13 cellular contexts compared by ENCODE assay signal in genomic region chr1:9385801-9386573, GRCh38.
A peak's percentile ranks its signal among the peaks of the same experiment; 100 is the strongest.
DNase-seq lines count a peak whose midpoint lies in the region; ATAC-seq, FAIRE-seq and TF ChIP-seq lines count a peak whose summit lies in the region.
"Had no signal": no experiment of that assay in that cellular context is flagged by ENCODE, and none has a peak within 500 bp of the region (broad histone marks: within the 10 kb centered on the region; RNA-seq: fewer than 3 reads in every experiment).

No MANE protein-coding gene starts in this region.

- peak; percentile 63 for DNase-seq in GM12891 (ENCODE audit: insufficient read length, low spot score)
- no peak for DNase-seq in H1 (ENCODE audit: low read depth in 1 of 2, low spot score in 2 of 2)
- no peak for DNase-seq in SKM-1 (lab: John Stamatoyannopoulos, UW; ENCODE audit: unreplicated experiment)
- DNase-seq in effector CD8-positive, alpha-beta T cell (lab: John Stamatoyannopoulos, UW): no peak
- DNase-seq: activated naive CD4-positive, alpha-beta T cell treated with Interleukin-2 at 50 U/mL for 16 hours; KG1; NCI-H1930; NCI-H82; stimulated activated CD4-positive, alpha-beta T cell treated with anti-CD3 and anti-CD28 coated beads, Interleukin-4, amount 100 ng/mL, for 1 hour had no signal

- no peak for TF ChIP-seq EP300 in H1 (IDR thresholded peaks at IDR 0.05; ENCODE audit: borderline replicate concordance in 1 of 2, low read depth in 2 of 2, low read length in 2 of 2)

- H3K79me1 ChIP-seq in H1 (ENCODE audit: low read depth, low read length): no peaks in the 10 kb centered on the region

- peaks cover 20% of the 10 kb centered on the region for H3K4me1 ChIP-seq in OCI-LY3 (ENCODE audit: low read length)
- peaks cover 0 to 4% (median 3%) of the 10 kb centered on the region in 4 experiments; a peak in 4 of 7 replicates for H3K4me1 ChIP-seq in H1 (replicated peaks in 1 of 4; ENCODE audit: control insufficient read depth in 3 of 4, insufficient read depth in 4 of 4, low read length in 3 of 4)
- H3K4me1 ChIP-seq in rectal smooth muscle tissue (ENCODE audit: control insufficient read depth, insufficient read depth, low read length): peaks cover 20% of the 10 kb centered on the region

- H3K23ac ChIP-seq in H1 (ENCODE audit: insufficient read length): no peak overlapping the region

- no peak overlapping the region; the same call in 1 of the 2 replicates for H3K18ac ChIP-seq in H1 (ENCODE audit: extremely low read depth, low read length)

- no peak overlapping the region for H3K56ac ChIP-seq in H1 (replicated peaks; ENCODE audit: insufficient read length, low read depth, low read length)

- POLR2A ChIA-PET in H1 (lab: Charles Lee; ENCODE audit: partially characterized antibody): interaction anchor here (1.5 kb wide), 1 partner anchor 16 kb away, joined by 3 read pairs; no protein-coding TSS in a partner anchor

- TF ChIP-seq POLR2A in GM12891 (IDR thresholded peaks at IDR 0.05; ENCODE audit: low read depth, low read length): no peak
- no peak for TF ChIP-seq POLR2A in H1 (IDR thresholded peaks at IDR 0.05; ENCODE audit: control extremely low read depth in 1 of 2, low read depth in 2 of 2, low read length in 2 of 2)

- H2AFZ ChIP-seq in OCI-LY3 (ENCODE audit: low read depth, low read length) (0 out of 2 replicates have a peak overlapping the region, but pooled peaks have one; percentile 18), H1 (ENCODE audit: low read length) (peak overlapping the region; percentile 46; the same call in 1 of the 2 replicates)

- 0 out of 2 replicates have a peak, but pooled peaks cover 5% of the 10 kb centered on the region for H3K27me3 ChIP-seq in OCI-LY3 (ENCODE audit: low read depth, low read length)
- H3K27me3 ChIP-seq in H1 (replicated peaks in 1 of 4; ENCODE audit: control insufficient read depth in 3 of 4, extremely low read depth in 1 of 4, insufficient read depth in 3 of 4, low read length in 3 of 4): no peaks in the 10 kb centered on the region
- no peaks in the 10 kb centered on the region for H3K27me3 ChIP-seq in rectal smooth muscle tissue (ENCODE audit: control insufficient read depth, insufficient read depth, low read length)

- H4K8ac ChIP-seq in H1 (ENCODE audit: extremely low read depth, insufficient read depth, low read length): no peak overlapping the region; the same call in 1 of the 2 replicates

- H3K36me3 ChIP-seq in OCI-LY3 (replicated peaks; ENCODE audit: low read depth, low read length) (no peaks in the 10 kb centered on the region), H1 (ENCODE audit: control insufficient read depth in 2 of 4, insufficient read depth in 4 of 4, low read length in 3 of 4) (no peaks in the 10 kb centered on the region), rectal smooth muscle tissue (ENCODE audit: control insufficient read depth, insufficient read depth, low read length) (no peaks in the 10 kb centered on the region)

- FAIRE-seq in GM12891 (lab: Jason Lieb, UNC) (no peak), H1 (lab: Jason Lieb, UNC) (no peak)
- FAIRE-seq: islet of Langerhans had no signal

- no peaks in the 10 kb centered on the region for H3K23me2 ChIP-seq in H1 (ENCODE audit: low read depth, low read length)

- H2BK15ac ChIP-seq in H1 (ENCODE audit: low read length): peak overlapping the region; percentile 61; the same call in 1 of the 2 replicates

- H3K4me3 ChIP-seq in OCI-LY3 (ENCODE audit: low read length) (no peak overlapping the region), H1 (ENCODE audit: extremely low read depth in 1 of 4, insufficient read depth in 2 of 4, low read depth in 3 of 4, low read length in 4 of 4) (no peak overlapping the region), rectal smooth muscle tissue (ENCODE audit: low read length) (no peak overlapping the region)

- H3K14ac ChIP-seq in H1 (ENCODE audit: insufficient read length): no peak overlapping the region

- H3K9ac ChIP-seq in OCI-LY3 (ENCODE audit: low read length) (no peak overlapping the region), H1 (replicated peaks in 1 of 4; ENCODE audit: extremely low read depth in 1 of 4, low read depth in 3 of 4, low read length in 3 of 4) (no peak overlapping the region), rectal smooth muscle tissue (ENCODE audit: low read length) (no peak overlapping the region)

- H3K79me2 ChIP-seq in OCI-LY3 (ENCODE audit: low read length): no peaks in the 10 kb centered on the region
- H3K79me2 ChIP-seq in H1 (ENCODE audit: control insufficient read depth in 1 of 2, insufficient read depth in 2 of 2, low read length in 2 of 2): no peaks in the 10 kb centered on the region

- H2BK120ac ChIP-seq in H1 (replicated peaks; ENCODE audit: low read depth, low read length): no peak overlapping the region

- no peak overlapping the region for H2AK5ac ChIP-seq in H1 (ENCODE audit: low read depth, low read length)

- H3K4me2 ChIP-seq in OCI-LY3 (ENCODE audit: low read length) (peak overlapping the region; percentile 9; the same call in 1 of the 2 replicates), H1 (ENCODE audit: insufficient read depth in 1 of 2, low read depth in 2 of 2, low read length in 2 of 2) (no peak overlapping the region)

- H2BK5ac ChIP-seq in H1 (ENCODE audit: low read depth, low read length): peak overlapping the region; percentile 44; the same call in 1 of the 2 replicates

- peak overlapping the region; percentile 58 for H4K91ac ChIP-seq in H1 (replicated peaks; ENCODE audit: insufficient read length, low read length)

- no peak for ATAC-seq in HG02610 (IDR thresholded peaks at IDR 0.05; ENCODE audit: unreplicated experiment)

- peak overlapping the region; percentile 80 for H2BK12ac ChIP-seq in H1 (ENCODE audit: low read depth, low read length)

- H4K20me1 ChIP-seq in OCI-LY3 (ENCODE audit: insufficient read depth, low read length): no peaks in the 10 kb centered on the region
- H4K20me1 ChIP-seq in H1 (replicated peaks in 1 of 2; ENCODE audit: control insufficient read depth in 1 of 2, insufficient read depth in 2 of 2, low read length in 2 of 2): no peaks in the 10 kb centered on the region

- H3K9me3 ChIP-seq in OCI-LY3 (ENCODE audit: insufficient read depth, low read length) (no peaks in the 10 kb centered on the region), H1 (ENCODE audit: insufficient read depth in 2 of 2, low read depth in 1 of 2, low read length in 1 of 2) (no peaks in the 10 kb centered on the region)

- no peak overlapping the region for H4K5ac ChIP-seq in H1 (ENCODE audit: insufficient read length, low read depth, low read length)

- H3K4ac ChIP-seq in H1 (replicated peaks; ENCODE audit: insufficient read length, low read depth, low read length): peak overlapping the region; percentile 44

- 90% methylated on average over 20 of the region's 20 CpGs; no CpG with 5 or more reads in 1 of the 2 experiments for WGBS in H1 (ENCODE audit: extremely low coverage in 1 of 2, insufficient coverage in 1 of 2, insufficient read length in 1 of 2, insufficient replicate concordance in 2 of 2, low coverage in 1 of 2, low lambda C conversion rate in 2 of 2, missing lambda C conversion rate in 1 of 2), 2 experiments

- H3K27ac ChIP-seq in OCI-LY3 (ENCODE audit: low read length) (no peak overlapping the region), H1 (ENCODE audit: low read depth, low read length) (no peak overlapping the region), rectal smooth muscle tissue (ENCODE audit: low read depth, low read length) (peak overlapping the region; percentile 22)

- no peak overlapping the region for H2BK20ac ChIP-seq in H1 (ENCODE audit: low read length)

- TF ChIP-seq RAD21 in H1 (IDR thresholded peaks at IDR 0.05 in 1 of 2, conservative IDR thresholded peaks at IDR 0.05 in 1 of 2; ENCODE audit: low read depth in 2 of 2, low read length in 2 of 2): no peak

- CTCF ChIA-PET in H1 (lab: Charles Lee; ENCODE audit: partially characterized antibody): interaction anchor here (0.6 to 2.0 kb wide), 7 partner anchors 10 to 119 kb away, joined by 3 to 4 read pairs (median 3); no protein-coding TSS in a partner anchor

- TF ChIP-seq CTCF in OCI-LY3 (IDR thresholded peaks at IDR 0.05; ENCODE audit: low read depth, low read length): no peak
- no peak for TF ChIP-seq CTCF in H1 (IDR thresholded peaks at IDR 0.05; ENCODE audit: control extremely low read depth in 1 of 3, insufficient read depth in 1 of 3, low read depth in 1 of 3, low read length in 3 of 3)

TF ChIP-seq in GM12891, 5 proteins besides CTCF, POLR2A, EP300 and RAD21:
- no peak for TF ChIP-seq POU2F2 (IDR thresholded peaks at IDR 0.05; ENCODE audit: low read depth, low read length)
- TF ChIP-seq PAX5 (IDR thresholded peaks at IDR 0.05; ENCODE audit: insufficient read depth, low read length, severe bottlenecking): no peak
- no peak for TF ChIP-seq POLR2AphosphoS5 (IDR thresholded peaks at IDR 0.05; ENCODE audit: low read depth, low read length)
- TF ChIP-seq SPI1 (IDR thresholded peaks at IDR 0.05; ENCODE audit: low read depth, low read length): no peak
- TF ChIP-seq TAF1 (IDR thresholded peaks at IDR 0.05; ENCODE audit: low read depth, low read length): no peak

TF ChIP-seq in H1, 55 proteins besides CTCF, POLR2A, EP300 and RAD21 (continues in another document):
- TF ChIP-seq PHF8 (conservative IDR thresholded peaks at IDR 0.05; ENCODE audit: low read depth, low read length): no peak
